Comparison of ENCODE assay signal across 15 cellular contexts in the genomic region with DNA sequence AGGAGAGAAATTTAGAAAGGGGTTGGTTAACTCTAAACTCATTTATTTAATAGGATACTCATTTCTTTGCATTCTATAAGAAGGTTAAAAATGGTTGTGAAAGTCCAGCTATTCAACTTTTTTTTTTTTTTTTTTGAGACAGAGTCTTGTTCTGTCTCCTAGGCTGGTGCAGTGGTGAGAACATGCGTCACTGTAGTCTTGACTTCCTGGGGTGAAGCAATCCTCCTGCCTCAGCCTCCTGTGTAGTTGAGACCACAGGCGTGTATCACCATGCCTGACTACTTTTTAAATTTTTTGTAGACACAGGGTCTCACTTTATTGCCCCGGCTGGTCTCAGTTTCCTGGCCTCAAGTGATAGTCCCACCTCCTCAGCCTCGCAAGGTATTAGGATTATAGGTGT.
"Had no signal": no experiment of that assay in that cellular context is flagged by ENCODE, and none has a peak within 500 bp of the region (broad histone marks: within the 10 kb centered on the region; RNA-seq: fewer than 3 reads in every experiment).

No MANE protein-coding gene starts in this region.

- H3K9me3 Mint-ChIP-seq: activated CD4-positive, alpha-beta memory T cell treated with anti-CD3 and anti-CD28 coated beads for 36 hours; activated naive CD8-positive, alpha-beta T cell treated with anti-CD3 and anti-CD28 coated beads, Interleukin-2, amount 10 ng/mL, durations not matched to agents 7 days and 5 days; dendritic cell treated with granulocyte-macrophage colony-stimulating factor and Interleukin-4, amounts not matched to agents 40 ng/mL and 50 ng/mL, for 4 days; natural killer cell; stimulated activated naive CD8-positive, alpha-beta T cell treated with anti-CD3 and anti-CD28 coated beads, Interleukin-15, Interleukin-2, amounts not matched to agents 100 ng/mL and 50 ng/mL, for 24 hours had no signal

- H3K27ac Mint-ChIP-seq: activated CD4-positive, alpha-beta memory T cell treated with anti-CD3 and anti-CD28 coated beads for 36 hours; dendritic cell treated with granulocyte-macrophage colony-stimulating factor and Interleukin-4, amounts not matched to agents 40 ng/mL and 50 ng/mL, for 4 days; stimulated activated naive CD8-positive, alpha-beta T cell treated with anti-CD3 and anti-CD28 coated beads, Interleukin-15, Interleukin-2, amounts not matched to agents 100 ng/mL and 50 ng/mL, for 24 hours had no signal

- ATAC-seq: body of pancreas, heart left ventricle, left ventricle myocardium superior had no signal

- H3K27me3 Mint-ChIP-seq: activated CD4-positive, alpha-beta memory T cell treated with anti-CD3 and anti-CD28 coated beads for 36 hours; activated naive CD8-positive, alpha-beta T cell treated with anti-CD3 and anti-CD28 coated beads, Interleukin-2, amount 10 ng/mL, durations not matched to agents 7 days and 5 days; dendritic cell treated with granulocyte-macrophage colony-stimulating factor and Interleukin-4, amounts not matched to agents 40 ng/mL and 50 ng/mL, for 4 days; stimulated activated naive CD8-positive, alpha-beta T cell treated with anti-CD3 and anti-CD28 coated beads, Interleukin-15, Interleukin-2, amounts not matched to agents 100 ng/mL and 50 ng/mL, for 24 hours had no signal

- DNase-seq: activated CD4-positive, alpha-beta memory T cell treated with anti-CD3 and anti-CD28 coated beads for 36 hours; activated naive CD8-positive, alpha-beta T cell treated with anti-CD3 and anti-CD28 coated beads, Interleukin-2, amount 10 ng/mL, durations not matched to agents 7 days and 5 days; body of pancreas; effector CD4-positive, alpha-beta T cell; heart left ventricle; left ventricle myocardium superior; mammary epithelial cell; midbrain; natural killer cell; ovary; spleen; stimulated activated CD4-positive, alpha-beta T cell treated with anti-CD3 and anti-CD28 coated beads, Interleukin-4, amount 100 ng/mL, for 1 hour; tibial artery had no signal

- H3K4me3 Mint-ChIP-seq: activated CD4-positive, alpha-beta memory T cell treated with anti-CD3 and anti-CD28 coated beads for 36 hours; activated naive CD8-positive, alpha-beta T cell treated with anti-CD3 and anti-CD28 coated beads, Interleukin-2, amount 10 ng/mL, durations not matched to agents 7 days and 5 days; dendritic cell treated with granulocyte-macrophage colony-stimulating factor and Interleukin-4, amounts not matched to agents 40 ng/mL and 50 ng/mL, for 4 days; natural killer cell; stimulated activated naive CD8-positive, alpha-beta T cell treated with anti-CD3 and anti-CD28 coated beads, Interleukin-15, Interleukin-2, amounts not matched to agents 100 ng/mL and 50 ng/mL, for 24 hours had no signal
